ENCODE assay signal across 9 cellular contexts in the genomic region with DNA sequence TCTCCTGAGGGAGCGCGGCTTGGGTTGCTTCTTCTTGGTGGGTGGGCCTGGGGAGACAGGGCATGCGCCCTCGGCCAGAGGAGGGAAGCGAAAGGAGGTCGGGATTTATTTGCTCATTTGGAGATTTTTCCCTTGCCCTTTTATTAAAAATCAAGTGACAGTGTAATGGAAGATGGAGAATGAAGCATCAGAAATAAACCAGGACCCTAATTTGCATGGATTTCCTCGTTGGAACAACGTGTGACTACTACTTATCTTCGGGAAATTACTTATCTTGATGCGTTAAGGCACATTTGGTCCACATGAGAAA. TPM values are rescaled to one million over a fixed set of nuclear protein-coding genes. Genes with fewer than 3 reads are reported as not detected.
A peak's percentile ranks its signal among the peaks of the same experiment; 100 is the strongest.
DNase-seq lines count a peak whose midpoint lies in the region; ATAC-seq and TF ChIP-seq lines count a peak whose summit lies in the region.
"Had no signal": no experiment of that assay in that cellular context is flagged by ENCODE, and none has a peak within 500 bp of the region (broad histone marks: within the 10 kb centered on the region; RNA-seq: fewer than 3 reads in every experiment).

No MANE protein-coding gene starts in this region.

- H3K9me3 ChIP-seq in PC-3 (ENCODE audit: low read length), result no peaks in the 10 kb centered on the region
- no peaks in the 10 kb centered on the region for H3K9me3 ChIP-seq in naive thymus-derived CD4-positive, alpha-beta T cell (ENCODE audit: control insufficient read depth in 2 of 3, low read length in 3 of 3)

- H3K9me2 ChIP-seq in PC-3 (replicated peaks; ENCODE audit: low read length), result no peaks in the 10 kb centered on the region

- peak overlapping the region; percentile 87 for H2AFZ ChIP-seq in PC-3 (ENCODE audit: low read length)

- no peaks in the 10 kb centered on the region for H4K20me1 ChIP-seq in PC-3 (ENCODE audit: low read length)

- no peak for DNase-seq in GM12864 (ENCODE audit: low read depth)
- DNase-seq in PC-3, result no peak
- no peak for DNase-seq in endothelial cell (ENCODE audit: low spot score)
- no peak for DNase-seq in naive thymus-derived CD4-positive, alpha-beta T cell
- no peak for DNase-seq in NCI-H1930 (lab: John Stamatoyannopoulos, UW)
- DNase-seq in NCI-H226, result no peak

- peak overlapping the region; percentile 96 for H3K4me3 Mint-ChIP-seq in endothelial cell (ENCODE audit: unreplicated experiment)
- H3K4me3 Mint-ChIP-seq in naive thymus-derived CD4-positive, alpha-beta T cell, result peak overlapping the region; percentile 88 to 96 (median 93)

- H3K4me2 ChIP-seq in PC-3 (ENCODE audit: low read length), result peak overlapping the region; percentile 94

- H3K9ac ChIP-seq in PC-3 (ENCODE audit: low read length), result peak overlapping the region; percentile 88

- TF ChIP-seq CTCF in GM12864 (IDR thresholded peaks at IDR 0.05; ENCODE audit: low read depth, low read length, missing control alignments) (no peak), PC-3 (conservative IDR thresholded peaks at IDR 0.05; ENCODE audit: low read depth, low read length) (no peak), endothelial cell (IDR thresholded peaks at IDR 0.05; ENCODE audit: unreplicated experiment) (no peak)

- H3K79me2 ChIP-seq in PC-3 (ENCODE audit: low read length), result peaks cover 51% of the 10 kb centered on the region

- BruUV-seq in PC-3 (replicated peaks; lab: Mats Ljungman, UMichigan), result TSS peak; percentile 74

- peaks cover 22% of the 10 kb centered on the region for H3K4me1 Mint-ChIP-seq in endothelial cell (ENCODE audit: unreplicated experiment)
- peaks cover 21 to 54% (median 39%) of the 10 kb centered on the region in 7 donors for H3K4me1 Mint-ChIP-seq in naive thymus-derived CD4-positive, alpha-beta T cell

- CTCF ChIA-PET in PC-3 (lab: Charles Lee), result interaction anchor here (0.9 kb wide), 1 partner anchor 202 kb away, joined by 5 read pairs; the partner anchor contains the start of gene SRD5A3
- CTCF ChIA-PET in naive thymus-derived CD4-positive, alpha-beta T cell (lab: Charles Lee), result interaction anchor here (0.7 kb wide), 1 partner anchor 394 kb away, joined by 3 read pairs; no protein-coding TSS in a partner anchor

- peaks cover 3% of the 10 kb centered on the region for H3K36me3 Mint-ChIP-seq in endothelial cell (ENCODE audit: low read depth, unreplicated experiment)
- H3K36me3 Mint-ChIP-seq in naive thymus-derived CD4-positive, alpha-beta T cell, result no peaks in the 10 kb centered on the region

- peak; percentile 3; the same call in 1 of the 2 replicates for ATAC-seq in PC-3
- no peak for ATAC-seq in naive thymus-derived CD4-positive, alpha-beta T cell
- no peak for ATAC-seq in GM19351 (IDR thresholded peaks at IDR 0.05; ENCODE audit: unreplicated experiment)
- ATAC-seq in GM21529 (IDR thresholded peaks at IDR 0.05; ENCODE audit: unreplicated experiment), result no peak

- no peaks in the 10 kb centered on the region for H3K36me3 ChIP-seq in PC-3 (ENCODE audit: low read depth, low read length)
- peaks cover 0 to 10% (median 0%) of the 10 kb centered on the region in 3 experiments for H3K36me3 ChIP-seq in naive thymus-derived CD4-positive, alpha-beta T cell (ENCODE audit: control insufficient read depth in 2 of 3, insufficient read depth in 3 of 3, low read length in 3 of 3)

- no peaks in the 10 kb centered on the region for H3K9me3 Mint-ChIP-seq in endothelial cell (ENCODE audit: unreplicated experiment)
- no peaks in the 10 kb centered on the region for H3K9me3 Mint-ChIP-seq in naive thymus-derived CD4-positive, alpha-beta T cell

- POLR2A ChIA-PET in PC-3 (lab: Charles Lee; ENCODE audit: unreplicated experiment), result no interaction called here
- POLR2A ChIA-PET in naive thymus-derived CD4-positive, alpha-beta T cell (lab: Charles Lee), result interaction anchor here (1.5 kb wide), 1 partner anchor 99 kb away, joined by 5 read pairs; no protein-coding TSS in a partner anchor

- H3K27ac Mint-ChIP-seq in endothelial cell (ENCODE audit: unreplicated experiment), result peak overlapping the region; percentile 94
- peak overlapping the region; percentile 20 to 91 (median 82) for H3K27ac Mint-ChIP-seq in naive thymus-derived CD4-positive, alpha-beta T cell

- H3K27ac ChIP-seq in PC-3 (ENCODE audit: low read length), result peak overlapping the region; percentile 85
- H3K27ac ChIP-seq in naive thymus-derived CD4-positive, alpha-beta T cell (ENCODE audit: low read depth, low read length), result peak overlapping the region; percentile 84

- intact Hi-C loops in PC-3 (cut with micrococcal nuclease), result loop anchor here (1.0 kb wide), 1 partner anchor 151 kb away; no protein-coding TSS in a partner anchor
- intact Hi-C loops in naive thymus-derived CD4-positive, alpha-beta T cell (cut with micrococcal nuclease), result loop anchor here (1.0 to 10.0 kb wide), 15 partner anchors 55 to 1483 kb away; partner anchors contain the start of genes POLR2B (in 2 of the 2), AASDH (in 1 of the 2), CEP135 (in 1 of the 2) and CHIC2 (in 1 of the 2)

- H3K27me3 ChIP-seq in PC-3 (ENCODE audit: low read length), result no peaks in the 10 kb centered on the region
- no peaks in the 10 kb centered on the region for H3K27me3 ChIP-seq in naive thymus-derived CD4-positive, alpha-beta T cell (ENCODE audit: control insufficient read depth in 2 of 2, insufficient read depth in 2 of 2, low read length in 2 of 2)

- H3K4me3 ChIP-seq in GM12864 (ENCODE audit: low read depth, low read length), result peak overlapping the region; percentile 95
- peak overlapping the region; percentile 86 for H3K4me3 ChIP-seq in PC-3 (ENCODE audit: low read length)
- peak overlapping the region; percentile 82 for H3K4me3 ChIP-seq in naive thymus-derived CD4-positive, alpha-beta T cell (ENCODE audit: low read length)

- H3F3A ChIP-seq in PC-3 (ENCODE audit: low read length, unreplicated experiment), result peaks cover 11% of the 10 kb centered on the region

- peaks cover 60% of the 10 kb centered on the region for H3K4me1 ChIP-seq in PC-3 (ENCODE audit: insufficient read depth, low read length)
- H3K4me1 ChIP-seq in naive thymus-derived CD4-positive, alpha-beta T cell (ENCODE audit: control insufficient read depth in 2 of 2, insufficient read depth in 2 of 2, low read length in 2 of 2), result peaks cover 5 to 8% of the 10 kb centered on the region in 2 donors

- peaks cover 12% of the 10 kb centered on the region for H3K27me3 Mint-ChIP-seq in endothelial cell (ENCODE audit: unreplicated experiment)
- H3K27me3 Mint-ChIP-seq in naive thymus-derived CD4-positive, alpha-beta T cell, result peaks cover 0 to 29% (median 0%) of the 10 kb centered on the region in 5 donors

RNA-seq across cellular contexts. Expression of gene CLOCK, which starts 0.7 kb away (rescaled TPM):
- total RNA-seq in PC-3 (2014; rRNA removed) (36.3 and 39.7 TPM in 2 replicates), endothelial cell (ENCODE audit: unreplicated experiment) (29.6 TPM)
- 10 to 100 TPM in 2 of 5 experiments, 1 to 10 TPM in 3; 7.9 to 12.6 (median 8.9) TPM for total RNA-seq in naive thymus-derived CD4-positive, alpha-beta T cell
- 1 to 10 TPM; 4.6 to 5.0 TPM for polyA plus RNA-seq in naive thymus-derived CD4-positive, alpha-beta T cell

RNA-seq across cellular contexts. Expression of gene PDCL2, which starts 44.6 kb away (rescaled TPM):
- total RNA-seq in PC-3 (2014; rRNA removed) (not detected in 2 replicates), endothelial cell (ENCODE audit: unreplicated experiment) (not detected)
- total RNA-seq in naive thymus-derived CD4-positive, alpha-beta T cell, result not detected
- not detected for polyA plus RNA-seq in naive thymus-derived CD4-positive, alpha-beta T cell
- total RNA-seq: T-helper 1 cell treated with Interleukin-12 subunit alpha and Interleukin-12 subunit beta and Interleukin-4 antibody, amounts not matched to agents 30 ng/mL and 1 ng/mL, for 36 hours had no signal
